In the genomic region with DNA sequence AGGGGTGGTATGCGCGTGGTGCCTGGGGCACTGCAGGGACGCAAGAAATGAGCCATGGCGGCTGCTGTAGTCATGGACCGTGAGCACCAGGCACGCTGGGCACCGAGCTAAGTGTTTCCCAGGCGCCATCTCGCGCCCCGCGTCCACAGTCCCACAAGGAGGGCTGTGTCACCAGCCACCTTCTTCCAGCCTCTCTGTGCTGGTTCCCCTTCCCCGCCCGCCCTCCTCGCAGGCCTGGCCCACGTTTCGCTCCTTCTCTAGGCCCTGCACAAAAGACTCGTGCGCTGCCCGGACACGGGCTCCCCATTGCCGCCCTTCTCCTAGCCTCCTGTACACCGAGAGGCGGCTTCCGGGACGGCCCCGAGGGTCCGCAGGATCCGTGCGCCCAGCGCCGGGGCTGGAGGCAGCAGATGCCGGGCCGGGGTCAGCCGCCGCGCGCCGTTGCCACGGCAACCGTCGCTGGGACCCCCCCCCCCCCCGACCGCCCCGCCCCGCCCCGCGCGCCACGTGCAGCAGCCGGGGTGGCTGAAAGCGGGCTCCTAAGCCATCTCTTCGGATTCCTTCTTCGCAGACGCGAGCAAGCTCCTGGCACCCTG, we compare ENCODE assay signal across 9 cellular contexts.
DNase-seq lines count a peak whose midpoint lies in the region; ATAC-seq and TF ChIP-seq lines count a peak whose summit lies in the region.
"Had no signal": no experiment of that assay in that cellular context is flagged by ENCODE, and none has a peak within 500 bp of the region (broad histone marks: within the 10 kb centered on the region; RNA-seq: fewer than 3 reads in every experiment).

No MANE protein-coding gene starts in this region.

- no peak for TF ChIP-seq CTCF in activated B cell treated with CpG ODN at 0.5 μM for 24 hours (IDR thresholded peaks at IDR 0.05)
- no peak for TF ChIP-seq CTCF in heart left ventricle (IDR thresholded peaks at IDR 0.05)

- CTCF ChIA-PET in activated B cell treated with CpG ODN at 0.5 μM for 24 hours (lab: Charles Lee) = no interaction called here

- POLR2A ChIA-PET in activated B cell treated with CpG ODN at 0.5 μM for 24 hours (lab: Charles Lee) = no interaction called here

- peaks cover 3% of the 10 kb centered on the region for H3K9me3 Mint-ChIP-seq in activated B cell treated with CpG ODN at 0.5 μM for 24 hours

- 8 to 14% (median 9%) methylated on average over 25 to 56 of the region's 56 CpGs for WGBS in heart left ventricle, 4 donors

- peak overlapping the region in 11 of 12 donors; percentile 8 to 59 (median 50) for H3K4me3 ChIP-seq in heart left ventricle

- H3K4me1 Mint-ChIP-seq in activated B cell treated with CpG ODN at 0.5 μM for 24 hours = peaks cover 2% of the 10 kb centered on the region

- no peaks in the 10 kb centered on the region for H3K36me3 ChIP-seq in heart left ventricle

- H3K36me3 Mint-ChIP-seq in activated B cell treated with CpG ODN at 0.5 μM for 24 hours (ENCODE audit: low read depth) = no peaks in the 10 kb centered on the region

- intact Hi-C loops in activated B cell treated with CpG ODN at 0.5 μM for 24 hours (cut with micrococcal nuclease) = no loop called here
- intact Hi-C loops in heart left ventricle (cut with DNase I) = loop anchor here in 1 of 10 donors (5.0 kb wide), 1 partner anchor 111 kb away; a partner anchor contains a TSS

- H3K27ac Mint-ChIP-seq in activated B cell treated with CpG ODN at 0.5 μM for 24 hours = no peak overlapping the region

- H3K4me1 ChIP-seq in heart left ventricle = peaks cover 0 to 16% (median 3%) of the 10 kb centered on the region in 12 donors

- TF ChIP-seq POLR2A in heart left ventricle (IDR thresholded peaks at IDR 0.05) = no peak

- H3K27ac ChIP-seq in heart left ventricle = peak overlapping the region in 2 of 12 donors; percentile 8 to 22

- H3K4me3 Mint-ChIP-seq in activated B cell treated with CpG ODN at 0.5 μM for 24 hours = peak overlapping the region; percentile 57

- peaks cover 0 to 11% (median 0%) of the 10 kb centered on the region in 9 donors for H3K27me3 ChIP-seq in heart left ventricle

- DNase-seq in Ammon's horn (ENCODE audit: low spot score) (peak; percentile 65), activated B cell treated with CpG ODN at 0.5 μM for 24 hours (no peak), heart left ventricle (peak in 1 of 5 donors; percentile 35), occipital lobe (lab: John Stamatoyannopoulos, UW) (peak; percentile 42), glomerular visceral epithelial cell (ENCODE audit: extremely low spot score) (no peak), SHP77 (lab: John Stamatoyannopoulos, UW) (no peak), NCI-H1694 (lab: John Stamatoyannopoulos, UW) (no peak)
- DNase-seq: cerebellar nuclear complex had no signal

- ATAC-seq in activated B cell treated with CpG ODN at 0.5 μM for 24 hours (ENCODE audit: low read depth) = no peak
- ATAC-seq in heart left ventricle = peak in 3 of 4 donors; percentile 69 to 80 (median 77)
- no peak for ATAC-seq in GM18858 (IDR thresholded peaks at IDR 0.05; ENCODE audit: unreplicated experiment)

- peaks cover 33% of the 10 kb centered on the region for H3K27me3 Mint-ChIP-seq in activated B cell treated with CpG ODN at 0.5 μM for 24 hours

- peaks cover 0 to 7% (median 0%) of the 10 kb centered on the region in 12 donors for H3K9me3 ChIP-seq in heart left ventricle

Comparison
In these comparisons a context has a peak if more than half of its experiments do, and no peak if none do; other contexts are left out.
1. DNase-seq: peak in Ammon's horn (single experiment) and occipital lobe (single experiment); none in activated B cell treated with CpG ODN at 0.5 μM for 24 hours (single experiment), glomerular visceral epithelial cell (single experiment), SHP77 (0 of 2) and NCI-H1694 (single experiment).
2. ATAC-seq: peak in heart left ventricle (3 of 4); none in activated B cell treated with CpG ODN at 0.5 μM for 24 hours (single experiment) and GM18858 (single experiment).